Comparison of ENCODE assay signal across 20 cellular contexts in the genomic region with DNA sequence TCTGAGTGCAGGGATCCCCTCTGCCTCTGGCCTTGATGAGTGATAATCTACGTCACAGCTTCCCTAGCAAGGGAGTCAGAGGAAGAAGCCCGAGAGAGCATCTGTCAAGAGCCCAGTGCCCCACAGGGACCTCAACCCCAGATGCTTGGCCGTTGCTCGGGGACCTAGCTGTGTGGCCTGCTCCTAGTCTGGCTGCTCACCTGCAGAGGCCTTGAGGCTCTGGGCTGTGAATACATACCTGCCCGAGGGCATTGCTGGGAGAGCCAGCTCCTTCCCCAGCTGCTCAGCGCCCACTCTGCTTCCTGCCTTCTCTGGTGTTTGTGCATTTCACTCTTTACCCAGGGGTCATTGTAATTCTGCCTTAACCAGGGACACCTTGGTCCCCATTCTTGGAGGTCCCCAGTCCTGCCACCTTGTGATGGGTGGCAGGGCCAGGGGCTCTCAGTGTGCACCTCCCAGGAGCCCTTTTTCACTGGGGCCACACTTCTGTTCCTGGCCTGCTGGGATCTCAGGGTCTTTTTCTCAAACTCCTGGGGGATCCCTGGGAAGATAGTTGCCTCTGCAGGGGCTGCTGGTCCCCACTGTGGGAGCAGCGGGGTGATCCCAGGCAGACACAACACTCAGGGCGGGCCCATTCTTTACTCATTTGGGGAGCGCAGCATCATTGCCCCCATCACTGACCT. TPM values are rescaled to one million over a fixed set of nuclear protein-coding genes. Genes with fewer than 3 reads are reported as not detected.
DNase-seq lines count a peak whose midpoint lies in the region; ATAC-seq and TF ChIP-seq lines count a peak whose summit lies in the region.
"Had no signal": no experiment of that assay in that cellular context is flagged by ENCODE, and none has a peak within 500 bp of the region (broad histone marks: within the 10 kb centered on the region; RNA-seq: fewer than 3 reads in every experiment).

No MANE protein-coding gene starts in this region.

- H3K27ac ChIP-seq in hepatocyte: no peak overlapping the region
- H3K27ac ChIP-seq: A549, right atrium auricular region had no signal

- no peak overlapping the region for H3K4me3 ChIP-seq in hepatocyte
- H3K4me3 ChIP-seq: A549, dorsolateral prefrontal cortex, esophagus muscularis mucosa, right atrium auricular region, transverse colon had no signal

- intact Hi-C loops in activated CD8-positive, alpha-beta T cell treated with anti-CD3 and anti-CD28 coated beads for 36 hours (cut with micrococcal nuclease): no loop called here

- H3K79me2 ChIP-seq in hepatocyte: peaks cover 96% of the 10 kb centered on the region

- no peak overlapping the region for H3K4me3 Mint-ChIP-seq in activated CD8-positive, alpha-beta T cell treated with anti-CD3 and anti-CD28 coated beads, Interleukin-2, amount 10 ng/mL, durations not matched to agents 7 days and 5 days
- no peak overlapping the region for H3K4me3 Mint-ChIP-seq in activated CD8-positive, alpha-beta T cell treated with anti-CD3 and anti-CD28 coated beads for 36 hours
- no peak overlapping the region for H3K4me3 Mint-ChIP-seq in nephron progenitor cell
- H3K4me3 Mint-ChIP-seq in T-helper 2 cell treated with Interferon-gamma antibody and Interleukin-4, amounts not matched to agents 5 μg/mL and 100 μg/mL, for 36 hours: no peak overlapping the region

- DNase-seq in activated CD8-positive, alpha-beta T cell treated with anti-CD3 and anti-CD28 coated beads, Interleukin-2, amount 10 ng/mL, durations not matched to agents 7 days and 5 days: peak; percentile 10
- no peak for DNase-seq in activated CD8-positive, alpha-beta T cell treated with anti-CD3 and anti-CD28 coated beads for 36 hours
- DNase-seq in NCI-H69 (lab: John Stamatoyannopoulos, UW) (peak; percentile 75), left kidney (ENCODE audit: low read depth, low spot score) (peak; percentile 9), nephron progenitor cell (no peak), hepatocyte (ENCODE audit: low spot score) (no peak)
- peak; percentile 10 for DNase-seq in stimulated activated CD8-positive, alpha-beta memory T cell treated with anti-CD3 and anti-CD28 coated beads, Interleukin-4, amount 100 ng/mL, for 48 hours
- DNase-seq in T-helper 2 cell treated with Interferon-gamma antibody and Interleukin-4, amounts not matched to agents 5 μg/mL and 100 μg/mL, for 36 hours (ENCODE audit: low spot score): no peak
- DNase-seq: activated CD4-positive, alpha-beta T cell treated with anti-CD3 and anti-CD28 coated beads, Interleukin-2, amount 50 U/mL, for 4 hours; activated T-cell treated with anti-CD3 and anti-CD28 coated beads, Interleukin-2, amount 50 U/mL, for 48 hours; DMS79 treated with DMSO at 0.1 percent for 48 hours; NCI-H1694 treated with DMSO at 0.1 percent for 48 hours; NCI-H345; stimulated activated CD4-positive, alpha-beta T cell treated with anti-CD3 and anti-CD28 coated beads, Interleukin-15, amount 100 ng/mL, for 24 hours; stimulated activated naive CD4-positive, alpha-beta T cell treated with Interleukin-2 at 50 U/mL for 16 hours; transverse colon had no signal

- no peaks in the 10 kb centered on the region for H3K9me2 ChIP-seq in hepatocyte (replicated peaks; ENCODE audit: insufficient read depth)

- H3K4me1 Mint-ChIP-seq in activated CD8-positive, alpha-beta T cell treated with anti-CD3 and anti-CD28 coated beads, Interleukin-2, amount 10 ng/mL, durations not matched to agents 7 days and 5 days (ENCODE audit: low read depth): peaks cover 12% of the 10 kb centered on the region
- peaks cover 43% of the 10 kb centered on the region for H3K4me1 Mint-ChIP-seq in activated CD8-positive, alpha-beta T cell treated with anti-CD3 and anti-CD28 coated beads for 36 hours (ENCODE audit: low read depth)
- H3K4me1 Mint-ChIP-seq in nephron progenitor cell: peaks cover 80% of the 10 kb centered on the region
- peaks cover 16% of the 10 kb centered on the region for H3K4me1 Mint-ChIP-seq in T-helper 2 cell treated with Interferon-gamma antibody and Interleukin-4, amounts not matched to agents 5 μg/mL and 100 μg/mL, for 36 hours (ENCODE audit: low read depth)

- no peaks in the 10 kb centered on the region for H3K27me3 ChIP-seq in hepatocyte
- H3K27me3 ChIP-seq: dorsolateral prefrontal cortex, esophagus muscularis mucosa, right atrium auricular region, transverse colon had no signal

- ATAC-seq in activated CD8-positive, alpha-beta T cell treated with anti-CD3 and anti-CD28 coated beads, Interleukin-2, amount 10 ng/mL, durations not matched to agents 7 days and 5 days: no peak
- no peak for ATAC-seq in activated CD8-positive, alpha-beta T cell treated with anti-CD3 and anti-CD28 coated beads for 36 hours

- no peaks in the 10 kb centered on the region for H3K9me3 ChIP-seq in hepatocyte (ENCODE audit: low read depth)
- H3K9me3 ChIP-seq: A549, esophagus muscularis mucosa, right atrium auricular region, transverse colon had no signal

- H4K20me1 ChIP-seq in hepatocyte (ENCODE audit: insufficient read depth, poor library complexity, severe bottlenecking): peaks cover 73% of the 10 kb centered on the region

- H3K27ac Mint-ChIP-seq in activated CD8-positive, alpha-beta T cell treated with anti-CD3 and anti-CD28 coated beads, Interleukin-2, amount 10 ng/mL, durations not matched to agents 7 days and 5 days: no peak overlapping the region
- no peak overlapping the region for H3K27ac Mint-ChIP-seq in activated CD8-positive, alpha-beta T cell treated with anti-CD3 and anti-CD28 coated beads for 36 hours
- no peak overlapping the region for H3K27ac Mint-ChIP-seq in nephron progenitor cell
- H3K27ac Mint-ChIP-seq in T-helper 2 cell treated with Interferon-gamma antibody and Interleukin-4, amounts not matched to agents 5 μg/mL and 100 μg/mL, for 36 hours: no peak overlapping the region

- no peak for TF ChIP-seq CTCF in activated CD8-positive, alpha-beta T cell treated with anti-CD3 and anti-CD28 coated beads for 36 hours (IDR thresholded peaks at IDR 0.05)
- TF ChIP-seq CTCF in nephron progenitor cell (IDR thresholded peaks at IDR 0.05) (no peak), hepatocyte (IDR thresholded peaks at IDR 0.05; ENCODE audit: poor library complexity) (no peak)

- WGBS in hepatocyte (ENCODE audit: low lambda C conversion rate, missing lambda C conversion rate): 92% methylated on average over 9 of the region's 9 CpGs

- no peak overlapping the region for H2AFZ ChIP-seq in hepatocyte

- no peaks in the 10 kb centered on the region for H3K9me3 Mint-ChIP-seq in activated CD8-positive, alpha-beta T cell treated with anti-CD3 and anti-CD28 coated beads, Interleukin-2, amount 10 ng/mL, durations not matched to agents 7 days and 5 days (ENCODE audit: insufficient read depth)
- H3K9me3 Mint-ChIP-seq in activated CD8-positive, alpha-beta T cell treated with anti-CD3 and anti-CD28 coated beads for 36 hours: no peaks in the 10 kb centered on the region
- no peaks in the 10 kb centered on the region for H3K9me3 Mint-ChIP-seq in nephron progenitor cell
- H3K9me3 Mint-ChIP-seq in T-helper 2 cell treated with Interferon-gamma antibody and Interleukin-4, amounts not matched to agents 5 μg/mL and 100 μg/mL, for 36 hours: no peaks in the 10 kb centered on the region

- CTCF ChIA-PET in activated CD8-positive, alpha-beta T cell treated with anti-CD3 and anti-CD28 coated beads, Interleukin-2, amount 10 ng/mL, durations not matched to agents 7 days and 5 days (lab: Charles Lee): no interaction called here
- CTCF ChIA-PET in activated CD8-positive, alpha-beta T cell treated with anti-CD3 and anti-CD28 coated beads for 36 hours (lab: Charles Lee): interaction anchor here (1.7 kb wide), 1 partner anchor 26 kb away, joined by 5 read pairs; no protein-coding TSS in a partner anchor

- H3K4me1 ChIP-seq in hepatocyte (ENCODE audit: insufficient read depth): peaks cover 32% of the 10 kb centered on the region

- no peaks in the 10 kb centered on the region for H3K36me3 ChIP-seq in hepatocyte (replicated peaks; ENCODE audit: insufficient read depth, low read depth)
- H3K36me3 ChIP-seq: esophagus muscularis mucosa, right atrium auricular region, transverse colon had no signal

- no peaks in the 10 kb centered on the region for H3K36me3 Mint-ChIP-seq in activated CD8-positive, alpha-beta T cell treated with anti-CD3 and anti-CD28 coated beads, Interleukin-2, amount 10 ng/mL, durations not matched to agents 7 days and 5 days (ENCODE audit: low read depth)
- no peaks in the 10 kb centered on the region for H3K36me3 Mint-ChIP-seq in activated CD8-positive, alpha-beta T cell treated with anti-CD3 and anti-CD28 coated beads for 36 hours (ENCODE audit: low read depth)
- H3K36me3 Mint-ChIP-seq in nephron progenitor cell (ENCODE audit: low read depth): peaks cover 4% of the 10 kb centered on the region
- H3K36me3 Mint-ChIP-seq in T-helper 2 cell treated with Interferon-gamma antibody and Interleukin-4, amounts not matched to agents 5 μg/mL and 100 μg/mL, for 36 hours (ENCODE audit: low read depth): no peaks in the 10 kb centered on the region

- POLR2A ChIA-PET in activated CD8-positive, alpha-beta T cell treated with anti-CD3 and anti-CD28 coated beads, Interleukin-2, amount 10 ng/mL, durations not matched to agents 7 days and 5 days (lab: Charles Lee): no interaction called here
- POLR2A ChIA-PET in activated CD8-positive, alpha-beta T cell treated with anti-CD3 and anti-CD28 coated beads for 36 hours (lab: Charles Lee): interaction anchor here (0.8 kb wide), 1 partner anchor 11 kb away, joined by 4 read pairs; no protein-coding TSS in a partner anchor

- H3K27me3 Mint-ChIP-seq in activated CD8-positive, alpha-beta T cell treated with anti-CD3 and anti-CD28 coated beads, Interleukin-2, amount 10 ng/mL, durations not matched to agents 7 days and 5 days (ENCODE audit: low read depth): no peaks in the 10 kb centered on the region
- no peaks in the 10 kb centered on the region for H3K27me3 Mint-ChIP-seq in activated CD8-positive, alpha-beta T cell treated with anti-CD3 and anti-CD28 coated beads for 36 hours
- H3K27me3 Mint-ChIP-seq in nephron progenitor cell (ENCODE audit: low read depth, poor library complexity): peaks cover 6% of the 10 kb centered on the region
- H3K27me3 Mint-ChIP-seq in T-helper 2 cell treated with Interferon-gamma antibody and Interleukin-4, amounts not matched to agents 5 μg/mL and 100 μg/mL, for 36 hours (ENCODE audit: low read depth): no peaks in the 10 kb centered on the region

- H3K4me2 ChIP-seq in hepatocyte: no peak overlapping the region
- H3K4me2 ChIP-seq: A549 had no signal

RNA-seq across cellular contexts. Expression of gene PHF2, which starts 15.5 kb away (rescaled TPM):
- 10 to 100 TPM; 22.1 to 23.5 TPM for total RNA-seq in activated CD8-positive, alpha-beta T cell treated with anti-CD3 and anti-CD28 coated beads, Interleukin-2, amount 10 ng/mL, durations not matched to agents 7 days and 5 days
- 10 to 100 TPM; 12.9 to 13.1 TPM for total RNA-seq in activated CD8-positive, alpha-beta T cell treated with anti-CD3 and anti-CD28 coated beads for 36 hours
- 18.9 and 19.8 TPM in 2 replicates for total RNA-seq in hepatocyte
- 9.5 and 10.5 TPM in 2 replicates for polyA plus RNA-seq in hepatocyte

Comparison
In these comparisons a context has a peak if more than half of its experiments do, and no peak if none do; other contexts are left out.
1. DNase-seq: peak in activated CD8-positive, alpha-beta T cell treated with anti-CD3 and anti-CD28 coated beads, Interleukin-2, amount 10 ng/mL, durations not matched to agents 7 days and 5 days (single experiment), NCI-H69 (single experiment), left kidney (single experiment) and stimulated activated CD8-positive, alpha-beta memory T cell treated with anti-CD3 and anti-CD28 coated beads, Interleukin-4, amount 100 ng/mL, for 48 hours (single experiment); none in activated CD8-positive, alpha-beta T cell treated with anti-CD3 and anti-CD28 coated beads for 36 hours (single experiment), nephron progenitor cell (single experiment), hepatocyte (single experiment) and T-helper 2 cell treated with Interferon-gamma antibody and Interleukin-4, amounts not matched to agents 5 μg/mL and 100 μg/mL, for 36 hours (single experiment).